ENCODE assay signal across 8 cellular contexts in the genomic region with DNA sequence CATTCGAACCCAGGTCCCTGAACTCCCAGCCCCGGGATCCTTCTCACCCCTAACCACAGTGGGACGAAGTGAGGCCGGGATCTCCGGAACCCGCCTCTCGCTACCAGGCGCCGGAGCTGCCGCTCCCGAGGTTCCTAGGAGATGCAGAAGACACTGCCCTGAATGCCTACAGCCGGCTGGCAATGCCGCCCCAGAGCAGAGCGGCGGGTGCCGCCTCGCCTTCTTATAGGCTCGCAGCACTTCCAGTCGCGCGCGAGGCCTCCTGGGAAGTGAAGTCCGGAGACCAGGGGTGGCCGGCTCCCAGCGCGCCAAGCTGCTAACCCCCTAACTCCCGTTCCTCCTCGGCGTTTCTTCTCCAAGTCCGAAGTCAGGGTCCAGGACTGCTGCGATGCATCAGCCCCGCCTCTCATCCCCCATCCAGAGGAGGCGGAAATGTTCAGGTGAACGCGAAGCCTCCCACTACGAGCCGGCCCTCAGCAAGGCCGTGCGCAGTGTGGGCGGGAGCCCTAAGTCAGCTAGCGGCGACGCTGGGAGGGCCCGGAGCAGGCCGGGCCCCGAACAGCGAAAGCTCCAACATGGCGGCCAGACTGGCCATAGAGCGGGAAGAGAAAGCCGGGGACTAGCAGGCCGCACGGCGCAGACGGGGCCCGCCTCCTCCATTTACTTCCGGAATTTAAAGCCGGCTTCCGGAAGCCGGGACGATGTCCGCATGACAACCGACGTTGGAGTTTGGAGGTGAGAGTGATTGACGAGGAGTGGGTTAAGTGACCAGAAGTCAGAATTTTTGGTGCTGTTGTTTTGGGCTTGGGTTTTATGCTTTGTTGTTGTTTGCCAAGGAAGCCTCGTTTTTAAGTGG. TPM values are rescaled to one million over a fixed set of nuclear protein-coding genes. Genes with fewer than 3 reads are reported as not detected.
DNase-seq lines count a peak whose midpoint lies in the region; ATAC-seq and TF ChIP-seq lines count a peak whose summit lies in the region.

Gene CYB561A3, minus strand, starts transcription at position 197 of the 856 bp plus-strand sequence. CDS start 5,169 bp downstream, outside the sequence.
Gene TMEM138, plus strand, starts transcription at position 689 of the 856 bp plus-strand sequence. CDS start 2,017 bp downstream, outside the sequence.

- 0 out of 2 replicates have a peak, but pooled peaks have one; percentile 27 for TF ChIP-seq EP300 in Ishikawa (IDR thresholded peaks at IDR 0.05; ENCODE audit: borderline replicate concordance)

- H3K4me1 Mint-ChIP-seq in activated T-cell treated with anti-CD3 and anti-CD28 coated beads, Interleukin-2, amount 50 U/mL, for 4 hours (ENCODE audit: low read depth), result peaks cover 36% of the 10 kb centered on the region

- no peaks in the 10 kb centered on the region for H3K9me3 Mint-ChIP-seq in activated T-cell treated with anti-CD3 and anti-CD28 coated beads, Interleukin-2, amount 50 U/mL, for 4 hours

- peak within 1 kb of the TSS; percentile 96 for H3K27ac ChIP-seq in muscle layer of duodenum (ENCODE audit: low read length)

- ATAC-seq in GM21529 (IDR thresholded peaks at IDR 0.05; ENCODE audit: unreplicated experiment) (peak; percentile 77), esophagus mucosa (peak; percentile 97)
- ATAC-seq in activated T-cell treated with anti-CD3 and anti-CD28 coated beads, Interleukin-2, amount 50 U/mL, for 4 hours, result peak; percentile 96 to 97

- peak within 1 kb of the TSS; percentile 100 for H3K4me3 Mint-ChIP-seq in activated T-cell treated with anti-CD3 and anti-CD28 coated beads, Interleukin-2, amount 50 U/mL, for 4 hours

- peaks cover 8% of the 10 kb centered on the region for H3K36me3 Mint-ChIP-seq in activated T-cell treated with anti-CD3 and anti-CD28 coated beads, Interleukin-2, amount 50 U/mL, for 4 hours (ENCODE audit: insufficient read depth)

- H3K4me1 ChIP-seq in muscle layer of duodenum (ENCODE audit: control insufficient read depth in 1 of 2, insufficient read depth in 2 of 2, low read length in 2 of 2), result peaks cover 0 to 22% of the 10 kb centered on the region in 2 donors

- H3K27me3 Mint-ChIP-seq in activated T-cell treated with anti-CD3 and anti-CD28 coated beads, Interleukin-2, amount 50 U/mL, for 4 hours (ENCODE audit: low read depth), result no peaks in the 10 kb centered on the region

- no peaks in the 10 kb centered on the region for H3K27me3 ChIP-seq in muscle layer of duodenum (ENCODE audit: low read depth, low read length)

- H3K36me3 ChIP-seq in muscle layer of duodenum (ENCODE audit: control insufficient read depth in 1 of 2, insufficient read depth in 2 of 2, low read length in 2 of 2), result peaks cover 21 to 33% of the 10 kb centered on the region in 2 donors

- no peaks in the 10 kb centered on the region for H3K9me3 ChIP-seq in muscle layer of duodenum (ENCODE audit: control insufficient read depth in 1 of 2, low read length in 2 of 2)

- no peak for TF ChIP-seq RAD21 in Ishikawa (IDR thresholded peaks at IDR 0.05; ENCODE audit: low read depth)

- H3K4me3 ChIP-seq in muscle layer of duodenum (ENCODE audit: low read depth in 1 of 2, low read length in 2 of 2), result peak within 1 kb of the TSS; percentile 78 to 84

- DNase-seq in DMS114 treated with DMSO at 0.1 percent for 48 hours (lab: John Stamatoyannopoulos, UW; ENCODE audit: unreplicated experiment), result peak; percentile 93
- peak; percentile 81 for DNase-seq in activated T-cell treated with anti-CD3 and anti-CD28 coated beads, Interleukin-2, amount 50 U/mL, for 4 hours
- peak; percentile 77 to 85 for DNase-seq in stimulated activated CD8-positive, alpha-beta memory T cell treated with anti-CD3 and anti-CD28 coated beads, Interleukin-7, amount 100 ng/mL, for 4 hours (ENCODE audit: low read depth in 2 of 2)

TF ChIP-seq in Ishikawa, 13 proteins besides CTCF, POLR2A, EP300 and RAD21 (continues in another document):
- TF ChIP-seq NFIC (IDR thresholded peaks at IDR 0.05) (0 out of 2 replicates have a peak, but pooled peaks have one; percentile 25), ZBTB7A (IDR thresholded peaks at IDR 0.05; ENCODE audit: low read depth) (0 out of 2 replicates have a peak, but pooled peaks have one; percentile 43), MAX (IDR thresholded peaks at IDR 0.05) (peak; percentile 94), FOXM1 (IDR thresholded peaks at IDR 0.05; ENCODE audit: borderline replicate concordance, low read depth) (peak; percentile 51), TEAD4 (IDR thresholded peaks at IDR 0.05) (no peak), REST (IDR thresholded peaks at IDR 0.05; ENCODE audit: low read depth) (no peak), EGR1 (IDR thresholded peaks at IDR 0.05) (peak; percentile 61; the same call in 1 of the 2 replicates), CEBPB (IDR thresholded peaks at IDR 0.05) (no peak), TCF12 (IDR thresholded peaks at IDR 0.05; ENCODE audit: low read depth) (peak; percentile 60; the same call in 1 of the 2 replicates)

TF ChIP-seq in PFSK-1, 5 proteins besides CTCF, POLR2A, EP300 and RAD21:
- peak in 1 of 2 experiments; percentile 38; a peak in 1 of 4 replicates for TF ChIP-seq REST (IDR thresholded peaks at IDR 0.05; ENCODE audit: insufficient read depth in 1 of 2, low read depth in 2 of 2, low read length in 2 of 2)
- peak; percentile 93 for TF ChIP-seq POLR2AphosphoS5 (IDR thresholded peaks at IDR 0.05; ENCODE audit: low read depth, low read length)
- TF ChIP-seq FOXP2 (optimal IDR thresholded peaks at IDR 0.05; ENCODE audit: borderline replicate concordance, extremely low read depth, extremely low read length, insufficient read depth), result no peak
- TF ChIP-seq TAF1 (IDR thresholded peaks at IDR 0.05; ENCODE audit: borderline replicate concordance, insufficient read depth, low read length), result peak; percentile 94
- TF ChIP-seq SIN3A (IDR thresholded peaks at IDR 0.05; ENCODE audit: borderline replicate concordance, insufficient read depth, low read length), result peak; percentile 95; the same call in 1 of the 2 replicates
TF ChIP-seq in PFSK-1: peak in this region for 4.

RNA-seq across cellular contexts. Expression of gene CYB561A3, which starts in this region (rescaled TPM):
- polyA plus RNA-seq in PFSK-1 (2012; ENCODE audit: insufficient read length, low read depth), result 16.9 TPM
- 10 to 100 TPM; 28.8 to 35.2 (median 33.3) TPM for total RNA-seq in activated T-cell treated with anti-CD3 and anti-CD28 coated beads, Interleukin-2, amount 50 U/mL, for 4 hours
- total RNA-seq in esophagus mucosa, result 27.7 TPM

RNA-seq across cellular contexts. Expression of gene TMEM138, which starts in this region (rescaled TPM):
- polyA plus RNA-seq in PFSK-1 (2012; ENCODE audit: insufficient read length, low read depth), result 25.2 TPM
- 10 to 100 TPM; 74.2 to 91.5 (median 81.2) TPM for total RNA-seq in activated T-cell treated with anti-CD3 and anti-CD28 coated beads, Interleukin-2, amount 50 U/mL, for 4 hours
- total RNA-seq in esophagus mucosa, result 23.1 TPM

Comparison
In these comparisons a context has a peak if more than half of its experiments do, and no peak if none do; other contexts are left out.
1. Peak in every context shown above with its lines: DNase-seq, ATAC-seq, H3K4me3 ChIP-seq and H3K27ac ChIP-seq.